26 cellular contexts compared by ENCODE assay signal in genomic region chr11:93432247-93432646, GRCh38.
"Had no signal": no experiment of that assay in that cellular context is flagged by ENCODE, and none has a peak within 500 bp of the region (broad histone marks: within the 10 kb centered on the region; RNA-seq: fewer than 3 reads in every experiment).

No MANE protein-coding gene starts in this region.

- H3K9me3 ChIP-seq: neutrophil, pancreas, psoas muscle, right lobe of liver, sigmoid colon, suprapubic skin, testis, tibial artery, transverse colon, upper lobe of right lung, uterus had no signal

- DNase-seq: naive thymus-derived CD8-positive, alpha-beta T cell; nephron progenitor cell; nucleus accumbens; pancreas; psoas muscle; right cardiac atrium; right lobe of liver; sigmoid colon; small intestine; stimulated activated CD4-positive, alpha-beta T cell treated with anti-CD3 and anti-CD28 coated beads, Interleukin-15, amount 100 ng/mL, for 24 hours; stimulated activated CD4-positive, alpha-beta T cell treated with anti-CD3 and anti-CD28 coated beads, Interleukin-2, amount 100 ng/mL, for 24 hours; stimulated activated CD4-positive, alpha-beta T cell treated with anti-CD3 and anti-CD28 coated beads, Interleukin-2, amount 100 ng/mL, for 48 hours; stimulated activated CD4-positive, alpha-beta T cell treated with anti-CD3 and anti-CD28 coated beads, Interleukin-4, amount 100 ng/mL, for 24 hours; stimulated activated naive CD4-positive, alpha-beta T cell; stimulated activated naive CD8-positive, alpha-beta T cell treated with anti-CD3 and anti-CD28 coated beads, Interleukin-15, amount 100 ng/mL, for 72 hours; stimulated activated naive CD8-positive, alpha-beta T cell treated with anti-CD3 and anti-CD28 coated beads, Interleukin-15, Interleukin-2, amounts not matched to agents 100 U/mL and 50 U/mL, for 24 hours; substantia nigra; testis; tibial artery; transverse colon; upper lobe of right lung; uterus had no signal

- FAIRE-seq: pancreas, small intestine had no signal

- H3K4me3 ChIP-seq: pancreas, psoas muscle, right lobe of liver, sigmoid colon, suprapubic skin, testis, tibial artery, transverse colon, upper lobe of right lung, uterus had no signal

- ATAC-seq: naive thymus-derived CD8-positive, alpha-beta T cell; natural killer cell treated with Interleukin-12 subunit alpha and Interleukin-12 subunit beta and Interleukin-15 and Interleukin-18, amount 100 ng/mL, for 72 hours; pancreas; psoas muscle; right cardiac atrium; right lobe of liver; stimulated activated memory B cell treated with anti-CD40 and anti-IgM and Interleukin-4, amounts not matched to agents 10 μg/mL and 1 μg/mL and 100 μg/mL, for 72 hours; stimulated activated naive CD8-positive, alpha-beta T cell treated with anti-CD3 and anti-CD28 coated beads, Interleukin-15, amount 100 ng/mL, for 72 hours; stimulated activated naive CD8-positive, alpha-beta T cell treated with anti-CD3 and anti-CD28 coated beads, Interleukin-15, Interleukin-2, amounts not matched to agents 100 U/mL and 50 U/mL, for 24 hours; upper lobe of right lung had no signal

- H3K27me3 ChIP-seq: neutrophil, pancreas, right lobe of liver, sigmoid colon, suprapubic skin, testis, tibial artery, transverse colon, upper lobe of right lung, uterus had no signal

- H3K27ac ChIP-seq: neutrophil, pancreas, psoas muscle, right lobe of liver, sigmoid colon, suprapubic skin, testis, tibial artery, transverse colon, upper lobe of right lung, uterus had no signal

- H3K4me1 ChIP-seq: psoas muscle, right lobe of liver, sigmoid colon, suprapubic skin, testis, tibial artery, transverse colon, upper lobe of right lung, uterus had no signal

- H3K36me3 ChIP-seq: neutrophil, pancreas, right lobe of liver, sigmoid colon, suprapubic skin, tibial artery, transverse colon, upper lobe of right lung, uterus had no signal
